In genomic region chr3:52881834-52882233, GRCh38 we compare ENCODE assay signal across 24 cellular contexts.
"Had no signal": no experiment of that assay in that cellular context is flagged by ENCODE, and none has a peak within 500 bp of the region (broad histone marks: within the 10 kb centered on the region; RNA-seq: fewer than 3 reads in every experiment).

No MANE protein-coding gene starts in this region.

- H3K9me3 ChIP-seq: adrenal gland, MG63 had no signal

- H3K27me3 ChIP-seq: adrenal gland, MG63 had no signal

- H3K4me1 Mint-ChIP-seq: activated B cell treated with CpG ODN at 0.5 μM for 24 hours; activated naive CD4-positive, alpha-beta T cell treated with anti-CD3 and anti-CD28 coated beads, Interleukin-2, amount 10 ng/mL, durations not matched to agents 7 days and 5 days had no signal

- DNase-seq: activated B cell treated with CpG ODN at 0.5 μM for 24 hours; activated CD4-positive, alpha-beta T cell treated with anti-CD3 and anti-CD28 coated beads for 1 hour; activated CD4-positive, alpha-beta T cell treated with anti-CD3 and anti-CD28 coated beads, Interleukin-2, amount 10 ng/mL, durations not matched to agents 24 days and 14 days; activated CD4-positive, alpha-beta T cell treated with anti-CD3 and anti-CD28 coated beads, Interleukin-2, amount 50 U/mL, for 48 hours; activated gamma-delta T cell treated with Interleukin-2 at 50 U/mL for 16 hours; activated naive CD4-positive, alpha-beta T cell treated with anti-CD3 and anti-CD28 coated beads, Interleukin-2, amount 10 ng/mL, durations not matched to agents 7 days and 5 days; activated naive CD8-positive, alpha-beta T cell treated with anti-CD3 and anti-CD28 coated beads for 36 hours; activated T-cell treated with anti-CD3 and anti-CD28 coated beads, Interleukin-2, amount 50 U/mL, for 72 hours; anterior cingulate cortex; MG63; MV-4-11; NCI-H1092 treated with DMSO at 0.1 percent for 48 hours; NCI-H1417 treated with DMSO at 0.1 percent for 48 hours; NCI-H1694; NCI-H2029 treated with DMSO at 0.1 percent for 48 hours; NCI-H2227 treated with DMSO at 0.1 percent for 48 hours; NCI-H526; NCI-H82; SIG-M5; T-helper 2 cell; T1000 had no signal

- H3K27me3 Mint-ChIP-seq: activated B cell treated with CpG ODN at 0.5 μM for 24 hours; activated CD4-positive, alpha-beta T cell treated with anti-CD3 and anti-CD28 coated beads, Interleukin-2, amount 10 ng/mL, durations not matched to agents 24 days and 14 days; activated naive CD4-positive, alpha-beta T cell treated with anti-CD3 and anti-CD28 coated beads, Interleukin-2, amount 10 ng/mL, durations not matched to agents 7 days and 5 days; activated naive CD8-positive, alpha-beta T cell treated with anti-CD3 and anti-CD28 coated beads for 36 hours had no signal

- H3K9me3 Mint-ChIP-seq: activated B cell treated with CpG ODN at 0.5 μM for 24 hours; activated CD4-positive, alpha-beta T cell treated with anti-CD3 and anti-CD28 coated beads, Interleukin-2, amount 10 ng/mL, durations not matched to agents 24 days and 14 days; activated naive CD8-positive, alpha-beta T cell treated with anti-CD3 and anti-CD28 coated beads for 36 hours; activated T-cell treated with anti-CD3 and anti-CD28 coated beads, Interleukin-2, amount 50 U/mL, for 72 hours; activated T-helper 2 cell treated with anti-CD3 and anti-CD28 coated beads, Interferon-gamma antibody, Interleukin-2, Interleukin-4, amounts not matched to agents 10 μg/mL and 5 μg/mL and 100 μg/mL, durations not matched to agents 14 hours and 24 hours and 36 hours had no signal

- H3K4me3 ChIP-seq: adrenal gland, MG63 had no signal

- H3K27ac Mint-ChIP-seq: activated B cell treated with CpG ODN at 0.5 μM for 24 hours; activated CD4-positive, alpha-beta T cell treated with anti-CD3 and anti-CD28 coated beads, Interleukin-2, amount 10 ng/mL, durations not matched to agents 24 days and 14 days; activated naive CD4-positive, alpha-beta T cell treated with anti-CD3 and anti-CD28 coated beads, Interleukin-2, amount 10 ng/mL, durations not matched to agents 7 days and 5 days; activated naive CD8-positive, alpha-beta T cell treated with anti-CD3 and anti-CD28 coated beads for 36 hours; activated T-cell treated with anti-CD3 and anti-CD28 coated beads, Interleukin-2, amount 50 U/mL, for 72 hours; activated T-helper 2 cell treated with anti-CD3 and anti-CD28 coated beads, Interferon-gamma antibody, Interleukin-2, Interleukin-4, amounts not matched to agents 10 μg/mL and 5 μg/mL and 100 μg/mL, durations not matched to agents 14 hours and 24 hours and 36 hours had no signal

- H3K4me1 ChIP-seq: adrenal gland had no signal

- H3K36me3 ChIP-seq: adrenal gland, MG63 had no signal

- H3K4me3 Mint-ChIP-seq: activated B cell treated with CpG ODN at 0.5 μM for 24 hours; activated CD4-positive, alpha-beta T cell treated with anti-CD3 and anti-CD28 coated beads, Interleukin-2, amount 10 ng/mL, durations not matched to agents 24 days and 14 days; activated naive CD4-positive, alpha-beta T cell treated with anti-CD3 and anti-CD28 coated beads, Interleukin-2, amount 10 ng/mL, durations not matched to agents 7 days and 5 days; activated naive CD8-positive, alpha-beta T cell treated with anti-CD3 and anti-CD28 coated beads for 36 hours; activated T-cell treated with anti-CD3 and anti-CD28 coated beads, Interleukin-2, amount 50 U/mL, for 72 hours had no signal

- H3K27ac ChIP-seq: adrenal gland, KMS-11 had no signal
